Comparison of ENCODE assay signal across 8 cellular contexts in genomic region chr11:66466225-66467033, GRCh38. TPM values are rescaled to one million over a fixed set of nuclear protein-coding genes. Genes with fewer than 3 reads are reported as not detected.
A peak's percentile ranks its signal among the peaks of the same experiment; 100 is the strongest.
DNase-seq lines count a peak whose midpoint lies in the region; ATAC-seq, FAIRE-seq and TF ChIP-seq lines count a peak whose summit lies in the region.

Gene PELI3, plus strand, starts transcription at chr11:66466905. Its CDS starts 1,224 bp downstream, at chr11:66468129.

- 1% methylated on average over 31 to 63 of the region's 63 CpGs for WGBS in pancreas, 2 donors
- WGBS in thymus = 1% methylated on average over 63 of the region's 63 CpGs

- H3K4me3 Mint-ChIP-seq in activated naive CD8-positive, alpha-beta T cell treated with anti-CD3 and anti-CD28 coated beads, Interleukin-2, amount 10 ng/mL, durations not matched to agents 7 days and 5 days = peak within 1 kb of the TSS; percentile 92

- POLR2A ChIA-PET in HEK293T (lab: Yijun Ruan, JAX) = interaction anchor here (0.6 to 1.7 kb wide), 5 partner anchors 12 to 45 kb away, joined by 3 to 11 read pairs (median 3); partner anchors contain the start of genes DPP3, MRPL11 and NPAS4
- POLR2A ChIA-PET in activated naive CD8-positive, alpha-beta T cell treated with anti-CD3 and anti-CD28 coated beads, Interleukin-2, amount 10 ng/mL, durations not matched to agents 7 days and 5 days (lab: Charles Lee) = interaction anchor here (0.6 to 2.7 kb wide), 13 partner anchors 13 to 607 kb away, joined by 3 to 22 read pairs (median 5); partner anchors contain the start of genes ACTN3, DPP3, MRPL11 and RBM14

- no peaks in the 10 kb centered on the region for H3K36me3 ChIP-seq in cardiac muscle cell
- H3K36me3 ChIP-seq in pancreas = no peaks in the 10 kb centered on the region
- no peaks in the 10 kb centered on the region for H3K36me3 ChIP-seq in thymus (ENCODE audit: control insufficient read depth, insufficient read depth)

- peak; percentile 100 for DNase-seq in HEK293T (ENCODE audit: extremely low spot score)
- peak; percentile 80 for DNase-seq in MV-4-11 (lab: John Stamatoyannopoulos, UW)
- peak; percentile 76 for DNase-seq in SKM-1 (lab: John Stamatoyannopoulos, UW; ENCODE audit: unreplicated experiment)
- DNase-seq in activated naive CD8-positive, alpha-beta T cell treated with anti-CD3 and anti-CD28 coated beads, Interleukin-2, amount 10 ng/mL, durations not matched to agents 7 days and 5 days = peak; percentile 94
- DNase-seq in cardiac muscle cell (ENCODE audit: low read depth in 1 of 2, low spot score in 1 of 2) = peak; percentile 95 to 96
- DNase-seq in pancreas = peak; percentile 91 to 99 (median 97)

- H3K27ac ChIP-seq in cardiac muscle cell (peak within 1 kb of the TSS; percentile 85), pancreas (peak within 1 kb of the TSS in 2 of 4 donors; percentile 17 to 28), thymus (ENCODE audit: low read depth) (peak within 1 kb of the TSS; percentile 75)

- peaks cover 2% of the 10 kb centered on the region for H3K9me3 Mint-ChIP-seq in activated naive CD8-positive, alpha-beta T cell treated with anti-CD3 and anti-CD28 coated beads, Interleukin-2, amount 10 ng/mL, durations not matched to agents 7 days and 5 days

- peaks cover 3% of the 10 kb centered on the region for H3K27me3 Mint-ChIP-seq in activated naive CD8-positive, alpha-beta T cell treated with anti-CD3 and anti-CD28 coated beads, Interleukin-2, amount 10 ng/mL, durations not matched to agents 7 days and 5 days

- peak within 1 kb of the TSS; percentile 71 for H3K27ac Mint-ChIP-seq in activated naive CD8-positive, alpha-beta T cell treated with anti-CD3 and anti-CD28 coated beads, Interleukin-2, amount 10 ng/mL, durations not matched to agents 7 days and 5 days

- FAIRE-seq in G401.6 (lab: Jason Lieb, UNC) (peak; percentile 79), pancreas (lab: Jason Lieb, UNC) (no peak)

- H3K36me3 Mint-ChIP-seq in activated naive CD8-positive, alpha-beta T cell treated with anti-CD3 and anti-CD28 coated beads, Interleukin-2, amount 10 ng/mL, durations not matched to agents 7 days and 5 days = peaks cover 9% of the 10 kb centered on the region

- H3K4me1 ChIP-seq in cardiac muscle cell (ENCODE audit: low read depth) (peaks cover 7% of the 10 kb centered on the region), pancreas (peaks cover 0 to 5% (median 0%) of the 10 kb centered on the region in 3 donors), thymus (ENCODE audit: control insufficient read depth, insufficient read depth, low read length) (peaks cover 6% of the 10 kb centered on the region)

- peak within 1 kb of the TSS; percentile 46 for H3K4me3 ChIP-seq in cardiac muscle cell
- H3K4me3 ChIP-seq in pancreas = peak within 1 kb of the TSS; percentile 26 to 66 (median 55)
- H3K4me3 ChIP-seq in thymus (ENCODE audit: low read length) = peak within 1 kb of the TSS; percentile 68

- H3K9me3 ChIP-seq in cardiac muscle cell (ENCODE audit: low read depth) = no peaks in the 10 kb centered on the region
- H3K9me3 ChIP-seq in pancreas = no peaks in the 10 kb centered on the region
- no peaks in the 10 kb centered on the region for H3K9me3 ChIP-seq in thymus (ENCODE audit: control insufficient read depth)

- ATAC-seq in activated naive CD8-positive, alpha-beta T cell treated with anti-CD3 and anti-CD28 coated beads, Interleukin-2, amount 10 ng/mL, durations not matched to agents 7 days and 5 days (ENCODE audit: low read depth) = peak; percentile 80
- peak; percentile 96 to 99 (median 98) for ATAC-seq in pancreas

- CTCF ChIA-PET in HEK293T (lab: Yijun Ruan, JAX) = interaction anchor here (0.9 kb wide), 2 partner anchors 27 to 155 kb away, joined by 3 to 4 read pairs; no protein-coding TSS in a partner anchor

- no peaks in the 10 kb centered on the region for H3K27me3 ChIP-seq in cardiac muscle cell
- no peaks in the 10 kb centered on the region for H3K27me3 ChIP-seq in pancreas
- H3K27me3 ChIP-seq in thymus (ENCODE audit: control insufficient read depth, insufficient read depth) = no peaks in the 10 kb centered on the region

- H3K4me1 Mint-ChIP-seq in activated naive CD8-positive, alpha-beta T cell treated with anti-CD3 and anti-CD28 coated beads, Interleukin-2, amount 10 ng/mL, durations not matched to agents 7 days and 5 days = peaks cover 31% of the 10 kb centered on the region

- intact Hi-C loops in pancreas (cut with DNase I) = no loop called here

- TF ChIP-seq CTCF in cardiac muscle cell (IDR thresholded peaks at IDR 0.05; ENCODE audit: low read depth, low read length) = no peak
- TF ChIP-seq CTCF in pancreas (IDR thresholded peaks at IDR 0.05) = no peak

TF ChIP-seq in HEK293T, 16 proteins besides CTCF, POLR2A, EP300 and RAD21:
- TF ChIP-seq PKNOX1 (IDR thresholded peaks at IDR 0.05) = no peak
- TF ChIP-seq ARNT (IDR thresholded peaks at IDR 0.05) = no peak
TF ChIP-seq in HEK293T: peak in this region for 0.

RNA-seq across cellular contexts. Expression of gene PELI3, which starts in this region (rescaled TPM):
- total RNA-seq in activated naive CD8-positive, alpha-beta T cell treated with anti-CD3 and anti-CD28 coated beads, Interleukin-2, amount 10 ng/mL, durations not matched to agents 7 days and 5 days = 10 to 100 TPM; 10.6 to 10.7 TPM
- total RNA-seq in cardiac muscle cell (19.9 and 30.9 TPM in 2 replicates), pancreas (1 to 10 TPM; 3.0 to 9.6 (median 6.4) TPM)
- polyA plus RNA-seq in cardiac muscle cell (16.4 and 20.5 TPM in 2 replicates), pancreas (10 to 100 TPM; 14.7 to 19.9 TPM), thymus (2.4 TPM)
